ENCODE assay signal across 16 cellular contexts in the genomic region with DNA sequence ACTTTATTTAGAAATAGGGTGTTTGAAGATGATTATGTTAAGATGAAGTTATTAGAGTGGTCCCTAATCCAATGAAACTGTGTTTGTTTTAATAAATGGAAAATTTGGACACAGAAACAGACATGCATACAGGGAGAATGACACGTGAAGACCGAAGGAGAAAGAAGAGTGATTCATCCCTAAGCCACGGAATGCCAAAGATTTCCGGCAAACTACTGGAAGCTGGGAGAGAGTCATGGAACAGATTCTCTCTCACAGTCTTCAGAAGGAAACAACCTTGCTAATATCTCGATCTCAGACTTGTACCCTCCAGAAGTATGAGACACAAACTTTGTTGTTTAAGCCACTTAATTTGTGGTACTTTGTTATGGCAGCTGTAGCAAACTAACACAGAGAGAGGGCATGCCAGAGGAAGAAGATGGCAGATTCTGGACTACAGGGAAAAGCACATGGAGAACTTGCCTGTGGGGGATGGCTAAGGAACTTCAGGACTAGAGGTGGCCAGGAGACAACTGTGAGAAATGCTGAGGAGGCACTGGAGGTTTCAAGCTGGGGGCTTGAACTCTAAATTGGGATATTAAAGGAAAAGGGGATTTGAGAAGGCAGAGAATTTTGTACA.
DNase-seq lines count a peak whose midpoint lies in the region; ATAC-seq, FAIRE-seq and TF ChIP-seq lines count a peak whose summit lies in the region.
"Had no signal": no experiment of that assay in that cellular context is flagged by ENCODE, and none has a peak within 500 bp of the region (broad histone marks: within the 10 kb centered on the region; RNA-seq: fewer than 3 reads in every experiment).

No MANE protein-coding gene starts in this region.

- H3K4me3 ChIP-seq in stomach (no peak overlapping the region), Caco-2 (ENCODE audit: low read depth, low read length) (no peak overlapping the region)
- H3K4me3 ChIP-seq: prostate gland had no signal

- H3K4me1 Mint-ChIP-seq in Caco-2 (ENCODE audit: low read depth, unreplicated experiment), result no peaks in the 10 kb centered on the region
- H3K4me1 Mint-ChIP-seq: CD8-positive, alpha-beta memory T cell; memory B cell had no signal

- TF ChIP-seq EP300 in stomach (IDR thresholded peaks at IDR 0.05), result no peak

- peak; percentile 84 for FAIRE-seq in H54 (lab: Jason Lieb, UNC)

- BruUV-seq in Caco-2 (replicated peaks; lab: Mats Ljungman, UMichigan), result no TSS peak

- no peaks in the 10 kb centered on the region for H3K36me3 Mint-ChIP-seq in activated naive CD4-positive, alpha-beta T cell treated with anti-CD3 and anti-CD28 coated beads, Interleukin-2, amount 50 U/mL, for 72 hours
- H3K36me3 Mint-ChIP-seq in Caco-2 (ENCODE audit: insufficient read depth, unreplicated experiment), result no peaks in the 10 kb centered on the region
- H3K36me3 Mint-ChIP-seq: CD8-positive, alpha-beta memory T cell; memory B cell; WTC11 had no signal

- H3K27ac ChIP-seq in angular gyrus (ENCODE audit: low read depth, low read length) (peak overlapping the region; percentile 61), stomach (peak overlapping the region in 3 of 5 donors; percentile 5 to 46 (median 24))
- H3K27ac ChIP-seq: prostate gland, RWPE1 had no signal

- H3K4me1 ChIP-seq in stomach, result peaks cover 0 to 20% (median 0%) of the 10 kb centered on the region in 4 donors
- H3K4me1 ChIP-seq in Caco-2, result no peaks in the 10 kb centered on the region
- H3K4me1 ChIP-seq: prostate gland had no signal

- DNase-seq in H54 (ENCODE audit: insufficient read length, low spot score) (no peak), inferior parietal cortex (ENCODE audit: extremely low spot score) (peak; percentile 53), stomach (no peak), Right ventricle myocardium inferior (ENCODE audit: missing footprints) (no peak), Caco-2 (no peak), NCI-H187 (lab: John Stamatoyannopoulos, UW) (no peak)
- no peak for DNase-seq in activated naive CD4-positive, alpha-beta T cell treated with anti-CD3 and anti-CD28 coated beads, Interleukin-2, amount 50 U/mL, for 72 hours (ENCODE audit: low spot score in 2 of 2)
- DNase-seq: amniotic stem cell; CD8-positive, alpha-beta memory T cell; NCI-H446 treated with DMSO at 0.1 percent for 48 hours; stimulated activated CD4-positive, alpha-beta T cell treated with anti-CD3 and anti-CD28 coated beads, Interleukin-4, amount 100 ng/mL, for 4 hours had no signal

- H3K9me3 ChIP-seq in stomach (no peaks in the 10 kb centered on the region), Caco-2 (no peaks in the 10 kb centered on the region)
- H3K9me3 ChIP-seq: prostate gland had no signal

- no peak overlapping the region for H3K27ac Mint-ChIP-seq in activated naive CD4-positive, alpha-beta T cell treated with anti-CD3 and anti-CD28 coated beads, Interleukin-2, amount 50 U/mL, for 72 hours
- no peak overlapping the region for H3K27ac Mint-ChIP-seq in Caco-2 (ENCODE audit: unreplicated experiment)
- H3K27ac Mint-ChIP-seq: CD8-positive, alpha-beta memory T cell; memory B cell; WTC11 had no signal

- ATAC-seq in activated naive CD4-positive, alpha-beta T cell treated with anti-CD3 and anti-CD28 coated beads, Interleukin-2, amount 50 U/mL, for 72 hours, result no peak
- no peak for ATAC-seq in Right ventricle myocardium inferior
- ATAC-seq: WTC11 had no signal

- no peak for TF ChIP-seq POLR2A in H54 (IDR thresholded peaks at IDR 0.05; ENCODE audit: low read depth, low read length)
- TF ChIP-seq POLR2A in stomach (IDR thresholded peaks at IDR 0.05), result no peak

- peaks cover 8 to 15% of the 10 kb centered on the region in 2 donors for H3K9me3 Mint-ChIP-seq in activated naive CD4-positive, alpha-beta T cell treated with anti-CD3 and anti-CD28 coated beads, Interleukin-2, amount 50 U/mL, for 72 hours
- no peaks in the 10 kb centered on the region for H3K9me3 Mint-ChIP-seq in Caco-2 (ENCODE audit: unreplicated experiment)
- H3K9me3 Mint-ChIP-seq: memory B cell, WTC11 had no signal

- no peak for TF ChIP-seq CTCF in stomach (IDR thresholded peaks at IDR 0.05)
- no peak for TF ChIP-seq CTCF in Caco-2 (IDR thresholded peaks at IDR 0.05; ENCODE audit: insufficient read depth in 1 of 2, low read depth in 1 of 2, low read length in 1 of 2, severe bottlenecking in 1 of 2, unreplicated experiment in 1 of 2)

- POLR2A ChIA-PET in Caco-2 (lab: Charles Lee), result no interaction called here

- WGBS in stomach, 5 donors, result 71 to 84% (median 79%) methylated on average over 5 of the region's 5 CpGs

- intact Hi-C loops in stomach (cut with DNase I; ENCODE audit: low total_unique reads) (no loop called here), Right ventricle myocardium inferior (cut with DNase I) (no loop called here), Caco-2 (cut with micrococcal nuclease; ENCODE audit: unreplicated experiment) (no loop called here)

- H3K27me3 Mint-ChIP-seq in Caco-2 (ENCODE audit: insufficient read depth, unreplicated experiment), result peaks cover 2% of the 10 kb centered on the region
- H3K27me3 Mint-ChIP-seq: CD8-positive, alpha-beta memory T cell had no signal

- no peaks in the 10 kb centered on the region for H3K27me3 ChIP-seq in stomach
- H3K27me3 ChIP-seq in Caco-2 (replicated peaks; ENCODE audit: control insufficient read depth, insufficient read depth, low read length), result no peaks in the 10 kb centered on the region

- CTCF ChIA-PET in Caco-2 (lab: Charles Lee), result no interaction called here

- no peaks in the 10 kb centered on the region for H3K36me3 ChIP-seq in stomach
- no peaks in the 10 kb centered on the region for H3K36me3 ChIP-seq in Caco-2 (ENCODE audit: control insufficient read depth, insufficient read depth, low read length)
- H3K36me3 ChIP-seq: prostate gland had no signal

- H3K4me3 Mint-ChIP-seq in Caco-2 (ENCODE audit: unreplicated experiment), result no peak overlapping the region
- H3K4me3 Mint-ChIP-seq: CD8-positive, alpha-beta memory T cell; memory B cell; WTC11 had no signal
